ENCODE assay signal across 7 cellular contexts in the genomic region with DNA sequence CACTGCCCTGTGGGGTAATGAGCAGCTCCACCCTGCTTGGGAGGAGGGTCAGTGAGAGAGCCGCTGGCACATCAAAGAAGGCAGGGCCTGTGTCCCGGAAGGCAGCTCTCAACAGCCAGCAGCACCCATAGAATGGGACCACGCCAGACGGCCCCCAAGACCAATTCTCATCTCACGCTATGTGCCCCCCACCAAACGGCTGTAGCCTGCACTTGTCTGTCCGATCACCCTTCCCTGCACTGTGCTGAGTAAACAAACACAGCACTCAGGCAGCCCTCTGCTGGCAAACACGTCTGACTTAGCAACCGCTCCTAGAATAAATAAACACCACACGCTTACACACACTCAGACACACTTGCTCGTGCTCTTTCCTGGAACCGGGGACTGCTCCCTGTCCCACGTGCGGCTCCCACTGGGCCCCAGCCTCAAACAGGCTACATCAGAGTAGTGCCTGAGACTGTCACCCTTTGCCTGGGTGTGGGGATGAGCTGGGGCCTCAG. TPM values are rescaled to one million over a fixed set of nuclear protein-coding genes. Genes with fewer than 3 reads are reported as not detected.
DNase-seq lines count a peak whose midpoint lies in the region; ATAC-seq and TF ChIP-seq lines count a peak whose summit lies in the region.

No MANE protein-coding gene starts in this region.

- TF ChIP-seq CTCF in RWPE2 (IDR thresholded peaks at IDR 0.05; ENCODE audit: poor library complexity, severe bottlenecking), result peak; percentile 23

- no peak overlapping the region for H3K4me3 ChIP-seq in RWPE2 (ENCODE audit: severe bottlenecking)

- H3K4me1 ChIP-seq in RWPE2 (ENCODE audit: insufficient read depth, poor library complexity, severe bottlenecking), result peaks cover 6% of the 10 kb centered on the region

- no peaks in the 10 kb centered on the region for H3K36me3 ChIP-seq in RWPE2 (ENCODE audit: low read depth)

- DNase-seq in HuH-7 (ENCODE audit: low spot score) (peak; percentile 74), RWPE2 (ENCODE audit: low spot score) (no peak), Right ventricle myocardium superior (peak; percentile 77), renal cortical epithelial cell (ENCODE audit: low read depth) (peak; percentile 91), iPS-NIHi11 (ENCODE audit: low spot score) (no peak)

- H3K27me3 ChIP-seq in RWPE2 (ENCODE audit: insufficient read depth, poor library complexity, severe bottlenecking), result no peaks in the 10 kb centered on the region

- peak; percentile 57 for ATAC-seq in RWPE2 (ENCODE audit: low read depth)
- ATAC-seq in Right ventricle myocardium superior (ENCODE audit: poor library complexity), result peak; percentile 80
- ATAC-seq in HG02642 (IDR thresholded peaks at IDR 0.05; ENCODE audit: poor library complexity, unreplicated experiment), result no peak
- ATAC-seq in HG03457 (IDR thresholded peaks at IDR 0.05; ENCODE audit: unreplicated experiment), result no peak

- no peak overlapping the region for H3K27ac ChIP-seq in RWPE2 (ENCODE audit: poor library complexity, severe bottlenecking)

- no peaks in the 10 kb centered on the region for H3K9me3 ChIP-seq in RWPE2 (ENCODE audit: severe bottlenecking)

- intact Hi-C loops in Right ventricle myocardium superior (cut with DNase I), result no loop called here

RNA-seq across cellular contexts. Expression of gene CDON, which starts 53.2 kb away (rescaled TPM):
- 12.3 TPM for total RNA-seq in Right ventricle myocardium superior
- 5.7 and 9.4 TPM in 2 replicates for total RNA-seq in renal cortical epithelial cell

Comparison
In these comparisons a context has a peak if more than half of its experiments do, and no peak if none do; other contexts are left out.
1. DNase-seq: peak in HuH-7 (single experiment), Right ventricle myocardium superior (single experiment) and renal cortical epithelial cell (single experiment); none in RWPE2 (single experiment) and iPS-NIHi11 (single experiment).
2. ATAC-seq: peak in RWPE2 (single experiment) and Right ventricle myocardium superior (single experiment); none in HG02642 (single experiment) and HG03457 (single experiment).